8 cellular contexts compared by ENCODE assay signal in the genomic region with DNA sequence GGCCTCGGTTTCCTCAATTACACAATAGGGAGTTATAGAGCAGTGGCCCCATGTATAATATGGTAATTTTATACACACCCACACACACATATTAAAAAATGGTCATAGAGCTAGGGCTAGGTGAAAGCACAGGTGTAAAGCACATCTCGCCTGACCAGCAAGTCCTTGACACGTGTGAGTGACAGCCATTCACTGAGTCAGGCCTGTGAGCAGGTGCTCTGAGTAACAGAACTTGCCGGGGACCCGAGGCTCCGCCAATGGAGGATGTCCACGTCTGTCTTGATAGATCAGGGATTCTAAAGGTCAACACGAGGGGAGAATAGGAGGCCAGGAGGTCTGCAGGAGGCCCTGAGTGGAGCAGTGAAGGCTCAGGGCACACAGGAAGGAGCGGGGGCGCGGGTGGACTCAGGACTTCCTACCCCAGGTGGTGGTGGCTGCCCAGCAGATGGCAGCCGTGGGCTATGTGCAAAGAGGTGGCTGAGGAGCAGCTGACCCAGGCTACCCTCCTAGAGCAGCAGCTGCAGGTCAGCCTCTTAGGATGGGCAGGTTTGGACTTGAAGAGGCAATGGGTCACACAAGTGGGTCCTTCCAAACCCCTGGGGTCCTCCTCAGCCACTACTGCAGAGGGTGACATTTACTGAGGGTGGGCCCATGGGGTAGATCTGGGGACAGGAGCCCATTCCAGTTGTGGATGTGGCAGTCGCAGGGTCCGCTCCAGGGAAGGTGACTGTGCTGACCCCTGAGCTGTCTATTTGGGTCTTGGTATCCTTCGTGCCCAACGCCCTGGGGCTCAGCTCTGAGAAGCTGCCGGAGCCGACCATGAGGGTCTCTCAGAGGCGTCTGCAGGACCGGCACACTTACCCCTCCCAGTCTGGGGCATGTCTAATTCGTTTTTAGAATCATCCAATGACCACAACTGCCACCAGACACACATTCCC. TPM values are rescaled to one million over a fixed set of nuclear protein-coding genes. Genes with fewer than 3 reads are reported as not detected.
DNase-seq lines count a peak whose midpoint lies in the region; ATAC-seq and TF ChIP-seq lines count a peak whose summit lies in the region.

No MANE protein-coding gene starts in this region.

- peaks cover 47% of the 10 kb centered on the region for H3K36me3 ChIP-seq in right atrium auricular region

- peak; percentile 64 to 91 for TF ChIP-seq CTCF in right atrium auricular region (IDR thresholded peaks at IDR 0.05)

- H3K27me3 ChIP-seq in right atrium auricular region = no peaks in the 10 kb centered on the region

- peaks cover 0 to 23% of the 10 kb centered on the region in 2 donors for H3K4me1 ChIP-seq in right atrium auricular region

- no peaks in the 10 kb centered on the region for H3K9me3 ChIP-seq in right atrium auricular region

- no peak overlapping the region for H3K27ac ChIP-seq in right atrium auricular region

- H3K4me3 ChIP-seq in right atrium auricular region (no peak overlapping the region), skeletal muscle cell (ENCODE audit: low read depth, low read length) (no peak overlapping the region)

- no peak for ATAC-seq in GM19035 (IDR thresholded peaks at IDR 0.05; ENCODE audit: unreplicated experiment)

- DNase-seq in NK-92 treated with Interleukin-12 subunit alpha and Interleukin-12 subunit beta, amount 100 ng/mL, for 24 hours (lab: John Stamatoyannopoulos, UW) = peak; percentile 59
- DNase-seq in NK-92 (lab: John Stamatoyannopoulos, UW; ENCODE audit: unreplicated experiment) = no peak
- peak; percentile 67 for DNase-seq in NCI-H146 (lab: John Stamatoyannopoulos, UW)
- peak; percentile 51 for DNase-seq in T-helper 22 cell (ENCODE audit: low read depth)
- peak; percentile 67 for DNase-seq in amniotic stem cell (lab: John Stamatoyannopoulos, UW)
- DNase-seq in right atrium auricular region (ENCODE audit: low spot score) = peak; percentile 76
- DNase-seq in skeletal muscle cell (ENCODE audit: low read depth) = peak; percentile 29

RNA-seq across cellular contexts. Expression of a gene that starts 45.9 kb away (rescaled TPM):
- not detected for total RNA-seq in right atrium auricular region
